ENCODE assay signal across 16 cellular contexts in genomic region chr16:35208001-35208935, GRCh38.
"Had no signal": no experiment of that assay in that cellular context is flagged by ENCODE, and none has a peak within 500 bp of the region (broad histone marks: within the 10 kb centered on the region; RNA-seq: fewer than 3 reads in every experiment).

No MANE protein-coding gene starts in this region.

- H3K4me3 Mint-ChIP-seq: activated CD4-positive, alpha-beta memory T cell treated with anti-CD3 and anti-CD28 coated beads for 36 hours; activated naive CD8-positive, alpha-beta T cell; activated T-cell treated with anti-CD3 and anti-CD28 coated beads, Interleukin-2, amount 50 U/mL, for 4 hours; nephron progenitor cell; stimulated activated naive CD8-positive, alpha-beta T cell treated with anti-CD3 and anti-CD28 coated beads, Interleukin-15, amount 100 ng/mL, for 72 hours had no signal

- H3K4me3 ChIP-seq: breast epithelium, heart left ventricle, ovary, thoracic aorta had no signal

- H3K4me1 Mint-ChIP-seq: nephron progenitor cell; stimulated activated naive CD8-positive, alpha-beta T cell treated with anti-CD3 and anti-CD28 coated beads, Interleukin-15, amount 100 ng/mL, for 72 hours had no signal

- H3K9me3 ChIP-seq: ovary, thoracic aorta had no signal

- H3K36me3 Mint-ChIP-seq: activated CD4-positive, alpha-beta memory T cell treated with anti-CD3 and anti-CD28 coated beads for 36 hours; activated naive CD8-positive, alpha-beta T cell had no signal

- H3K27me3 ChIP-seq: breast epithelium, ovary had no signal

- DNase-seq: activated CD4-positive, alpha-beta memory T cell treated with anti-CD3 and anti-CD28 coated beads for 36 hours; activated CD4-positive, CD25-positive, alpha-beta regulatory T cell treated with anti-CD3 and anti-CD28 coated beads, Interleukin-2, amount 50 U/mL, for 72 hours; activated gamma-delta T cell; activated T-cell treated with anti-CD3 and anti-CD28 coated beads, Interleukin-2, amount 50 U/mL, for 4 hours; foreskin melanocyte; islet precursor cell; nephron progenitor cell; ovary; stimulated activated CD4-positive, alpha-beta T cell treated with anti-CD3 and anti-CD28 coated beads, Interleukin-2, amount 100 ng/mL, for 48 hours; stimulated activated CD8-positive, alpha-beta memory T cell treated with anti-CD3 and anti-CD28 coated beads, Interleukin-4, amount 100 ng/mL, for 48 hours; stimulated activated naive CD8-positive, alpha-beta T cell treated with anti-CD3 and anti-CD28 coated beads, Interleukin-15, amount 100 ng/mL, for 72 hours; T-helper 9 cell had no signal

- H3K4me1 ChIP-seq: breast epithelium, heart left ventricle had no signal

- H3K27ac Mint-ChIP-seq: activated CD4-positive, alpha-beta memory T cell treated with anti-CD3 and anti-CD28 coated beads for 36 hours; activated naive CD8-positive, alpha-beta T cell; nephron progenitor cell; stimulated activated naive CD8-positive, alpha-beta T cell treated with anti-CD3 and anti-CD28 coated beads, Interleukin-15, amount 100 ng/mL, for 72 hours had no signal

- ATAC-seq: activated T-cell treated with anti-CD3 and anti-CD28 coated beads, Interleukin-2, amount 50 U/mL, for 4 hours; stimulated activated naive CD8-positive, alpha-beta T cell treated with anti-CD3 and anti-CD28 coated beads, Interleukin-15, amount 100 ng/mL, for 72 hours had no signal

- H3K36me3 ChIP-seq: breast epithelium, heart left ventricle, ovary, thoracic aorta had no signal

- H3K27me3 Mint-ChIP-seq: activated CD4-positive, alpha-beta memory T cell treated with anti-CD3 and anti-CD28 coated beads for 36 hours; activated naive CD8-positive, alpha-beta T cell; stimulated activated naive CD8-positive, alpha-beta T cell treated with anti-CD3 and anti-CD28 coated beads, Interleukin-15, amount 100 ng/mL, for 72 hours had no signal

- H3K27ac ChIP-seq: breast epithelium, heart left ventricle, ovary, thoracic aorta had no signal
